ENCODE assay signal across 7 cellular contexts in the genomic region with DNA sequence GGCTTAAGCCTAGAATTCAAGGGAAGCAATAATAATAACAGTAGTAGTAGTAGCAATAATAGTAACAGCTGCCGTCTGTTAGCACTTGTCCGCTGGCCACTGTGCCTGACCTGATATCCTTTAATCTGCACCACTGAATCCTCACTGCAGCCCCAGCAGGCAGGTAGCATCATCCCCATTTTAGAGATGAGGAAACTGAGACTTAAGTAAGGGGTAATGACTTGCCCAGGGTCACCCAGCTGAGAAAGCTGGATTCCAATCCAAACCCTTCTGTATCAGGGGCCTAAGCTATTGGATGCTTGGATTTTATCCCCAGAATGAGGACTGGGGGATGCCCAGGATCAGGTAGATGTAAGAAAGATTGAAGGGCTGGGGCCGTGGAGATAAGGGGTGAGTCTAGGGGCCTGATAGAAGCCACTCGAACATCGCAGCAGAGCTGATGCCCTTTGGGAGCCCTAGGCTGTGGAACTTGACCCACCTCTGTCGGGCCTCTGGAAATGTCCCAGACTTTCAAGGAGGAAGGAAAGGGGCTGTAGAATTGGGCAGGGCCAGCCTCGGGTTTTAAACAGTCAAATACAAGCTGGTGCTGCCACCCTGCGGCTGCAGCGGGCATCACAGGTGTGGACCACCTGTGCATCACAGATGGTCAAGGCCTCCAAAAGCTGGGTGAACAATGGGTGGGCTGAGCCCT.
DNase-seq lines count a peak whose midpoint lies in the region; TF ChIP-seq lines count a peak whose summit lies in the region.

No MANE protein-coding gene starts in this region.

- in situ Hi-C loops in brain microvascular endothelial cell (cut with HindIII; ENCODE audit: low pct_ligation_motif_present, low sequenced_read_pairs), result no loop called here

- H3K27me3 ChIP-seq in brain microvascular endothelial cell (replicated peaks), result no peaks in the 10 kb centered on the region

- peak; percentile 64 for DNase-seq in GM12865 (ENCODE audit: low read depth)
- peak; percentile 25 for DNase-seq in NCI-H1092 treated with DMSO at 0.1 percent for 48 hours (lab: John Stamatoyannopoulos, UW)
- DNase-seq in brain microvascular endothelial cell, result peak; percentile 43
- DNase-seq in islet precursor cell, result peak; percentile 88
- peak; percentile 58 for DNase-seq in stimulated activated CD4-positive, alpha-beta T cell treated with anti-CD3 and anti-CD28 coated beads, Interleukin-1b, Interleukin-23, amount 100 ng/mL, for 48 hours
- no peak for DNase-seq in NCI-H187 treated with DMSO at 0.1 percent for 48 hours (lab: John Stamatoyannopoulos, UW)

- H3K4me3 ChIP-seq in GM12865 (ENCODE audit: low read depth, low read length) (no peak overlapping the region), brain microvascular endothelial cell (ENCODE audit: low read depth, low read length) (no peak overlapping the region)

- no peaks in the 10 kb centered on the region for H3K36me3 ChIP-seq in brain microvascular endothelial cell (replicated peaks)

- no peak overlapping the region for H3K27ac ChIP-seq in VCaP
- no peak overlapping the region for H3K27ac ChIP-seq in brain microvascular endothelial cell

- peak; percentile 96 for TF ChIP-seq CTCF in GM12865 (IDR thresholded peaks at IDR 0.05; ENCODE audit: insufficient read depth, low read depth, low read length, missing control alignments)
- peak; percentile 96 for TF ChIP-seq CTCF in VCaP (conservative IDR thresholded peaks at IDR 0.05)
- peak; percentile 95 for TF ChIP-seq CTCF in brain microvascular endothelial cell (IDR thresholded peaks at IDR 0.05; ENCODE audit: low read depth, low read length, missing control alignments)
